18 cellular contexts compared by ENCODE assay signal in the genomic region with DNA sequence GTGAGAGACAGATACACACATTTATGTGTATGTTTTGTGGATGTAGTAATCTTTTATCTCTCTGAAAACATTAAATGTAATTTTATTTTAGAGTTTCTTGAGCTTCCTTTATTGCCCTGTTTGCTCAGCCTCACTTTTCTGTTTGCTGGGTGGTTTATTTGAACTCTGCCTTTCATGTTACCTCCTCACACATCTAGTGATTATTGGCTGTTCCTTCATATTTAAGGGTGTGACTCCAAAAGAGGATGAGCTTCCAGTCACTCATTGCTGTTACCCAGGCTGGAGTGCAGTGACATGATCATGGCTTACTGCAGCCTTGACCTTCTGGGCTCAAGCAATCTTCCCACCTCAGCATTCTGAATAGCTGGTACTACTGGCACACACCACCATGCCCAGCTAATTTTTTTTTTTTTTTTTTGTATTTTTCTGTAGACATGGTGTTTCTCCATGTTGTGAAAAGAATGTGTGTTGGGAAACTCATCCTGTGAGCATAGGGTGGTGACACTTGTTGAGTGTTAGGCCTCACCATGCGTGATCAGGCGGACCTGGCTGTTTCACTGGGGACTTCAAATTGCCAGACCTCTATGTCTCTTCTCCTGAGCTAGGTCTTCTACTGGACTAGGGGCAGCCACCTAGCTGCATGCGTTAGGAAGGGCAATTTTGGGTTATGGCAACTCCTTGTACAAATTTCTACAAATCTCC. TPM values are rescaled to one million over a fixed set of nuclear protein-coding genes. Genes with fewer than 3 reads are reported as not detected.
DNase-seq lines count a peak whose midpoint lies in the region; ATAC-seq and TF ChIP-seq lines count a peak whose summit lies in the region.
"Had no signal": no experiment of that assay in that cellular context is flagged by ENCODE, and none has a peak within 500 bp of the region (broad histone marks: within the 10 kb centered on the region; RNA-seq: fewer than 3 reads in every experiment).

No MANE protein-coding gene starts in this region.

- no peak overlapping the region for H3K4me3 ChIP-seq in CD8-positive, alpha-beta T cell (ENCODE audit: low read depth, low read length)
- H3K4me3 ChIP-seq in cardiac fibroblast (replicated peaks in 1 of 2; ENCODE audit: low read depth in 2 of 2, low read length in 2 of 2), result no peak overlapping the region
- H3K4me3 ChIP-seq in mucosa of descending colon, result no peak overlapping the region
- H3K4me3 ChIP-seq: BLaER1, GM23248, HAP-1 had no signal

- no peak overlapping the region for H3K4me3 Mint-ChIP-seq in activated T-cell treated with anti-CD3 and anti-CD28 coated beads, Interleukin-2, amount 50 U/mL, for 72 hours
- H3K4me3 Mint-ChIP-seq in activated T-cell treated with anti-CD3 and anti-CD28 coated beads, Interleukin-2, amount 50 U/mL, for 4 hours, result no peak overlapping the region
- H3K4me3 Mint-ChIP-seq in CD8-positive, alpha-beta T cell, result no peak overlapping the region
- H3K4me3 Mint-ChIP-seq: CD14-positive monocyte; CD4-positive, alpha-beta memory T cell had no signal

- POLR2A ChIA-PET in CD8-positive, alpha-beta T cell (lab: Charles Lee), result no interaction called here

- no peaks in the 10 kb centered on the region for H3K9me3 ChIP-seq in CD8-positive, alpha-beta T cell (ENCODE audit: low read length)
- H3K9me3 ChIP-seq in mucosa of descending colon, result no peaks in the 10 kb centered on the region
- H3K9me3 ChIP-seq: BLaER1, HAP-1 had no signal

- H3K36me3 ChIP-seq in CD8-positive, alpha-beta T cell (ENCODE audit: insufficient read depth, low read length), result peaks cover 13% of the 10 kb centered on the region
- H3K36me3 ChIP-seq in mucosa of descending colon (ENCODE audit: low read depth), result no peaks in the 10 kb centered on the region

- H3K27me3 Mint-ChIP-seq in activated T-cell treated with anti-CD3 and anti-CD28 coated beads, Interleukin-2, amount 50 U/mL, for 72 hours (ENCODE audit: low read depth), result no peaks in the 10 kb centered on the region
- H3K27me3 Mint-ChIP-seq in activated T-cell treated with anti-CD3 and anti-CD28 coated beads, Interleukin-2, amount 50 U/mL, for 4 hours (ENCODE audit: low read depth), result no peaks in the 10 kb centered on the region
- H3K27me3 Mint-ChIP-seq in CD8-positive, alpha-beta T cell (ENCODE audit: low read depth), result no peaks in the 10 kb centered on the region
- H3K27me3 Mint-ChIP-seq: CD4-positive, alpha-beta memory T cell had no signal

- no peaks in the 10 kb centered on the region for H3K27me3 ChIP-seq in CD8-positive, alpha-beta T cell (ENCODE audit: insufficient read depth, low read length)
- H3K27me3 ChIP-seq: BLaER1 had no signal

- H3K4me1 ChIP-seq in CD8-positive, alpha-beta T cell (ENCODE audit: insufficient read depth, low read length), result no peaks in the 10 kb centered on the region
- H3K4me1 ChIP-seq in mucosa of descending colon (ENCODE audit: low read depth), result no peaks in the 10 kb centered on the region
- H3K4me1 ChIP-seq: BLaER1, HAP-1 had no signal

- H3K27ac ChIP-seq in CD8-positive, alpha-beta T cell (ENCODE audit: low read depth, low read length), result no peak overlapping the region
- H3K27ac ChIP-seq: BLaER1, GM23248, HL-60 had no signal

- ATAC-seq in activated T-cell treated with anti-CD3 and anti-CD28 coated beads, Interleukin-2, amount 50 U/mL, for 72 hours (replicated peaks in 1 of 2), result no peak
- ATAC-seq in activated T-cell treated with anti-CD3 and anti-CD28 coated beads, Interleukin-2, amount 50 U/mL, for 4 hours, result no peak
- ATAC-seq in CD8-positive, alpha-beta T cell, result no peak
- ATAC-seq in mucosa of descending colon (peak; percentile 67), HG02973 (IDR thresholded peaks at IDR 0.05; ENCODE audit: unreplicated experiment) (no peak)

- DNase-seq in activated T-cell treated with anti-CD3 and anti-CD28 coated beads, Interleukin-2, amount 50 U/mL, for 72 hours, result no peak
- DNase-seq in activated T-cell treated with anti-CD3 and anti-CD28 coated beads, Interleukin-2, amount 50 U/mL, for 4 hours, result no peak
- no peak for DNase-seq in CD8-positive, alpha-beta T cell
- DNase-seq in cardiac fibroblast (ENCODE audit: low read depth in 2 of 2) (no peak), mucosa of descending colon (peak in 1 of 3 donors; percentile 4), middle frontal gyrus (ENCODE audit: extremely low spot score, low spot score) (no peak), cardiac septum (ENCODE audit: low spot score) (no peak)
- DNase-seq: 8988T; Calu3; CD4-positive, alpha-beta memory T cell; DMS79 treated with DMSO at 0.1 percent for 48 hours; GF-D8; GM23248 had no signal

- intact Hi-C loops in CD8-positive, alpha-beta T cell (cut with DNase I, micrococcal nuclease), result no loop called here
- intact Hi-C loops in mucosa of descending colon (cut with DNase I, micrococcal nuclease) (no loop called here), cardiac septum (cut with DNase I) (no loop called here)

- peaks cover 3 to 8% of the 10 kb centered on the region in 2 donors for H3K36me3 Mint-ChIP-seq in activated T-cell treated with anti-CD3 and anti-CD28 coated beads, Interleukin-2, amount 50 U/mL, for 72 hours (ENCODE audit: insufficient read depth in 2 of 2)
- peaks cover 21% of the 10 kb centered on the region for H3K36me3 Mint-ChIP-seq in activated T-cell treated with anti-CD3 and anti-CD28 coated beads, Interleukin-2, amount 50 U/mL, for 4 hours (ENCODE audit: insufficient read depth)
- H3K36me3 Mint-ChIP-seq in CD8-positive, alpha-beta T cell, result peaks cover 66% of the 10 kb centered on the region

- H3K27ac Mint-ChIP-seq in activated T-cell treated with anti-CD3 and anti-CD28 coated beads, Interleukin-2, amount 50 U/mL, for 72 hours, result peak overlapping the region; percentile 78
- peak overlapping the region; percentile 11 for H3K27ac Mint-ChIP-seq in CD8-positive, alpha-beta T cell

- no peaks in the 10 kb centered on the region for H3K9me3 Mint-ChIP-seq in activated T-cell treated with anti-CD3 and anti-CD28 coated beads, Interleukin-2, amount 50 U/mL, for 72 hours
- no peaks in the 10 kb centered on the region for H3K9me3 Mint-ChIP-seq in activated T-cell treated with anti-CD3 and anti-CD28 coated beads, Interleukin-2, amount 50 U/mL, for 4 hours
- no peaks in the 10 kb centered on the region for H3K9me3 Mint-ChIP-seq in CD8-positive, alpha-beta T cell
- H3K9me3 Mint-ChIP-seq: CD14-positive monocyte; CD4-positive, alpha-beta memory T cell had no signal

- no peak for TF ChIP-seq CTCF in CD8-positive, alpha-beta T cell (IDR thresholded peaks at IDR 0.05)
- TF ChIP-seq CTCF in cardiac fibroblast (IDR thresholded peaks at IDR 0.05; ENCODE audit: low read depth, low read length) (peak; percentile 6), mucosa of descending colon (IDR thresholded peaks at IDR 0.05) (no peak)

- CTCF ChIA-PET in CD8-positive, alpha-beta T cell (lab: Charles Lee), result no interaction called here

- peaks cover 7% of the 10 kb centered on the region for H3K4me1 Mint-ChIP-seq in activated T-cell treated with anti-CD3 and anti-CD28 coated beads, Interleukin-2, amount 50 U/mL, for 72 hours (ENCODE audit: low read depth)
- peaks cover 7% of the 10 kb centered on the region for H3K4me1 Mint-ChIP-seq in activated T-cell treated with anti-CD3 and anti-CD28 coated beads, Interleukin-2, amount 50 U/mL, for 4 hours (ENCODE audit: low read depth)
- peaks cover 25% of the 10 kb centered on the region for H3K4me1 Mint-ChIP-seq in CD8-positive, alpha-beta T cell (ENCODE audit: low read depth)

RNA-seq across cellular contexts. Expression of a gene that starts 37.8 kb away (rescaled TPM):
- 10 to 100 TPM; 65.7 to 66.1 TPM for total RNA-seq in activated T-cell treated with anti-CD3 and anti-CD28 coated beads, Interleukin-2, amount 50 U/mL, for 72 hours
- 10 to 100 TPM; 61.7 to 63.5 (median 62.7) TPM for total RNA-seq in activated T-cell treated with anti-CD3 and anti-CD28 coated beads, Interleukin-2, amount 50 U/mL, for 4 hours
- 10 to 100 TPM; 45.2 to 48.0 TPM for total RNA-seq in CD8-positive, alpha-beta T cell
- total RNA-seq in mucosa of descending colon (10 to 100 TPM; 52.6 to 55.7 (median 53.1) TPM), cardiac septum (35.3 TPM)
